9 cellular contexts compared by ENCODE assay signal in the genomic region with DNA sequence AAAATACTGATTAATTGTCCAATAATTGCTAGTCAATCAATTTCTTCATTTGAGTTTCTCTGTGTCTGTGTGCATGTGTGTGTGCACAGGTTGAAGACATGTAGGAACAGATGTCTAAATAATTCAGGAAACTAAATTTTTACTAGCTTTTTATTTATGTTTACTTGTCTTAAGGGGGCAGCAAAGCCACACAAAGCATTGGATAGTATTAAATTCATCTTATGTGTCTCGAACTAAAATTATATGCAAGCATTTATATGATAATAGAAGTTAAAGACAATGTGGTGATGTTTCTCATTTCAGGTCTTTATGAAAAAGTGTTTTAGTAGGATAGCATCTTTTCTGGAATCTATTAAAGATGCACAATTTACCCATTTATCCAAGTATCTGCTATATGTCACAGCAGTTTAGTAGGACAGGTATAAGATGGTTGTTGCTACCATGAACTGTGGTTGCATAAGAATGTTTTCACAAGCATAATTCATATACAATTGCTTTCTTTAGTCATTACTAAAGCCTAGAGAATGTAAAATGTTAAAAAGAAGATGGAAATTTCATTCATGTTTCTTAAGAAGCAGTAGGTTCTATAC.
DNase-seq lines count a peak whose midpoint lies in the region; ATAC-seq and TF ChIP-seq lines count a peak whose summit lies in the region.
"Had no signal": no experiment of that assay in that cellular context is flagged by ENCODE, and none has a peak within 500 bp of the region (broad histone marks: within the 10 kb centered on the region; RNA-seq: fewer than 3 reads in every experiment).

No MANE protein-coding gene starts in this region.

- H3K27me3 ChIP-seq in adipocyte (replicated peaks; ENCODE audit: control insufficient read depth, insufficient read depth, low read length): no peaks in the 10 kb centered on the region

- TF ChIP-seq CTCF in LNCaP clone FGC (IDR thresholded peaks at IDR 0.05; ENCODE audit: control insufficient read depth, extremely low read depth, insufficient read depth): peak; percentile 32; the same call in 1 of the 2 replicates

- H3K4me3 ChIP-seq in LNCaP clone FGC (ENCODE audit: low read depth, low read length) (no peak overlapping the region), adipocyte (ENCODE audit: low read length) (no peak overlapping the region)

- DNase-seq in D341Med (ENCODE audit: low spot score): peak; percentile 10
- no peak for DNase-seq in LNCaP clone FGC (ENCODE audit: low read depth)
- DNase-seq in adipocyte (ENCODE audit: low read depth): peak; percentile 73
- DNase-seq in kidney tubule cell (ENCODE audit: low spot score): peak; percentile 17
- no peak for DNase-seq in 8988T
- no peak for DNase-seq in activated CD4-positive, alpha-beta T cell treated with anti-CD3 and anti-CD28 coated beads for 4 hours
- DNase-seq: cortex of kidney had no signal

- H3K9me3 ChIP-seq in adipocyte (ENCODE audit: control insufficient read depth, low read length): no peaks in the 10 kb centered on the region

- ATAC-seq in GM19395 (IDR thresholded peaks at IDR 0.05; ENCODE audit: unreplicated experiment) (no peak), GM21717 (IDR thresholded peaks at IDR 0.05; ENCODE audit: unreplicated experiment) (no peak)

- no peaks in the 10 kb centered on the region for H3K36me3 ChIP-seq in adipocyte (ENCODE audit: control insufficient read depth, insufficient read depth, low read length, severe bottlenecking)

- peaks cover 11% of the 10 kb centered on the region for H3K4me1 ChIP-seq in adipocyte (ENCODE audit: control insufficient read depth, insufficient read depth, low read length)

- no peak overlapping the region for H3K9ac ChIP-seq in adipocyte (ENCODE audit: low read length)

Comparison
In these comparisons a context has a peak if more than half of its experiments do, and no peak if none do; other contexts are left out.
1. DNase-seq: peak in D341Med (single experiment), adipocyte (single experiment) and kidney tubule cell (single experiment); none in LNCaP clone FGC (single experiment), 8988T (single experiment) and activated CD4-positive, alpha-beta T cell treated with anti-CD3 and anti-CD28 coated beads for 4 hours (0 of 2).